ENCODE assay signal across 8 cellular contexts in the genomic region with DNA sequence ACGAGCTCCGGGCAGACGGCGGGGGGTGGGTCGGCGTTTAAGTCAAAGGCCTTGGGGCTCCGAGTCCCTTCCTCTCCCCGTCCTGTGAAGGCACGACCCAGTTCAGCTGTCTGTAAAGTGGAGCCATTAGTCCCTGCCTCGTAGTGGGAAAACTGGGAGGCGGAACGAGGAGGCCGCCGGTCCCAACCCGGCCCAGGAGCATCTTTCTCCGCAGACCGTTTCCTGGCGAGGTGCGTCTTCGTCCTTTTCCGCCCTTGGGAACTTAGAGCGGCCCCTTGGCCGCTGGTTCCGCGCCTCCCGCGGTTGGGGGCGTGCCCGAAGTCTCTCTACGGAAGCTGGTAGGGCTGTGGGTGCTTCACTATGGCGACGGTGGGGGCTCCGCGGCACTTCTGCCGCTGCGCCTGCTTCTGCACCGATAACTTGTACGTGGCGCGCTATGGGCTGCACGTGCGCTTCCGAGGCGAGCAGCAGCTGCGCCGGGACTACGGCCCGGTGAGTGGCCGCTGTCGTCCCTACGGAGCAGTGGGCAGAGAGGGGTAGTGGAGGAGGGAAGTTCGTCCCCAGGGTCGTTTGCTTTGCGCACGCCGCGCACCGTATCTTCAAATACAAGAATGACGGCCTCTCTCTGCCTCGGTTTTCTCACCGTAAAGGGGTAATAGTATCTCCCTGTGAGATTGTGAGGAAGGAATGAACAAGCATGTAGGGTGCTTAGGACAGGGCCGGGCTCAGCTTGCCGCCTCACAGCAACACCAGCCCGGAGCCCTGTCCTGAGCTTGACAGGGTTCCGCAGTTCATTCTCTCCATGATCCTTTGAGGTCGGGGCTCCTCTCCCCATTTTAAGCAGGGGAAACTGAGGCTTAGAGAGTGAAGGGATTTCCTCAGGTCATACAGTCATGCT. TPM values are rescaled to one million over a fixed set of nuclear protein-coding genes. Genes with fewer than 3 reads are reported as not detected.
DNase-seq lines count a peak whose midpoint lies in the region; ATAC-seq and TF ChIP-seq lines count a peak whose summit lies in the region.

TSS of gene OGFOD2 (plus strand) at position 353 of the 898 bp plus-strand sequence. CDS start at position 361, 8 bp downstream.

- peak within 1 kb of the TSS; percentile 99 for H3K27ac Mint-ChIP-seq in activated naive CD8-positive, alpha-beta T cell

- peak within 1 kb of the TSS; percentile 81 for H3K4me3 ChIP-seq in ovary
- peak within 1 kb of the TSS; percentile 77 to 100 (median 82) for H3K4me3 ChIP-seq in thyroid gland (replicated peaks in 1 of 3)

- H3K9me3 ChIP-seq in ovary (no peaks in the 10 kb centered on the region), thyroid gland (no peaks in the 10 kb centered on the region)

- TF ChIP-seq POLR2A in GM10847 (IDR thresholded peaks at IDR 0.05; ENCODE audit: extremely low read depth, insufficient read length), result peak; percentile 39
- no peak for TF ChIP-seq POLR2A in ovary (IDR thresholded peaks at IDR 0.05)
- TF ChIP-seq POLR2A in thyroid gland (IDR thresholded peaks at IDR 0.05), result peak; percentile 16 to 62

- TF ChIP-seq CTCF in ovary (IDR thresholded peaks at IDR 0.05), result peak in 2 of 3 donors; percentile 34 to 36
- TF ChIP-seq CTCF in thyroid gland (IDR thresholded peaks at IDR 0.05), result peak in 1 of 6 experiments; percentile 15

- H3K36me3 Mint-ChIP-seq in activated naive CD8-positive, alpha-beta T cell, result no peaks in the 10 kb centered on the region

- no peaks in the 10 kb centered on the region for H3K9me3 Mint-ChIP-seq in activated naive CD8-positive, alpha-beta T cell (ENCODE audit: low read depth)

- no peak for TF ChIP-seq EP300 in ovary (IDR thresholded peaks at IDR 0.05)

- H3K27me3 Mint-ChIP-seq in activated naive CD8-positive, alpha-beta T cell, result no peaks in the 10 kb centered on the region

- H3K4me1 Mint-ChIP-seq in activated naive CD8-positive, alpha-beta T cell (ENCODE audit: low read depth), result peaks cover 32% of the 10 kb centered on the region

- H3K4me1 ChIP-seq in ovary (ENCODE audit: insufficient read depth), result peaks cover 10% of the 10 kb centered on the region
- H3K4me1 ChIP-seq in thyroid gland, result peaks cover 23 to 31% of the 10 kb centered on the region in 2 donors

- intact Hi-C loops in head of caudate nucleus (cut with DNase I), result no loop called here
- intact Hi-C loops in ovary (cut with DNase I), result loop anchor here in 3 of 4 donors (5.0 kb wide), 2 partner anchors 67 to 257 kb away; partner anchors contain the start of genes MPHOSPH9 (in 2 of the 3) and MTRFR (in 2 of the 3)
- intact Hi-C loops in thyroid gland (cut with DNase I), result no loop called here

- DNase-seq in NCI-H1105 (lab: John Stamatoyannopoulos, UW) (peak; percentile 91), SKM-1 treated with dmso at 0.1 percent for 144 hours (lab: John Stamatoyannopoulos, UW; ENCODE audit: unreplicated experiment) (peak; percentile 71), head of caudate nucleus (peak; percentile 87 to 97 (median 94)), ovary (peak; percentile 88 to 94 (median 91)), thyroid gland (peak; percentile 91 to 92)

- H3K27me3 ChIP-seq in ovary (no peaks in the 10 kb centered on the region), thyroid gland (no peaks in the 10 kb centered on the region)

- WGBS in ovary, 3 donors, result 0 to 1% (median 0%) methylated on average over 31 to 66 of the region's 66 CpGs
- 0% methylated on average over 14 to 47 of the region's 66 CpGs for WGBS in thyroid gland, 2 donors

- H3K36me3 ChIP-seq in ovary (no peaks in the 10 kb centered on the region), thyroid gland (no peaks in the 10 kb centered on the region)

- H3K27ac ChIP-seq in ovary, result peak within 1 kb of the TSS; percentile 95 to 97
- H3K27ac ChIP-seq in thyroid gland, result peak within 1 kb of the TSS; percentile 97 to 100 (median 99)

- H3K4me3 Mint-ChIP-seq in activated naive CD8-positive, alpha-beta T cell, result peak within 1 kb of the TSS; percentile 97

- peak; percentile 75 for ATAC-seq in HG02642 (IDR thresholded peaks at IDR 0.05; ENCODE audit: poor library complexity, unreplicated experiment)

RNA-seq across cellular contexts. Expression of gene OGFOD2, which starts in this region (rescaled TPM):
- 10 to 100 TPM; 10.6 to 17.6 (median 16.8) TPM for total RNA-seq in ovary
- 10 to 100 TPM in 1 of 2 donors, 1 to 10 TPM in 1; 1.4 to 17.1 TPM for polyA plus RNA-seq in ovary
- total RNA-seq in thyroid gland, result 10 to 100 TPM in 3 of 4 donors, 1 to 10 TPM in 1; 5.9 to 16.3 (median 15.5) TPM

Comparison
In these comparisons a context has a peak if more than half of its experiments do, and no peak if none do; other contexts are left out.
1. Peak in every context shown above with its lines: DNase-seq, ATAC-seq, H3K4me3 ChIP-seq and H3K27ac ChIP-seq.
2. intact Hi-C loops: an anchor here in ovary (5.0 kb wide); none called in head of caudate nucleus and thyroid gland.